Comparison of ENCODE assay signal across 19 cellular contexts in the genomic region with DNA sequence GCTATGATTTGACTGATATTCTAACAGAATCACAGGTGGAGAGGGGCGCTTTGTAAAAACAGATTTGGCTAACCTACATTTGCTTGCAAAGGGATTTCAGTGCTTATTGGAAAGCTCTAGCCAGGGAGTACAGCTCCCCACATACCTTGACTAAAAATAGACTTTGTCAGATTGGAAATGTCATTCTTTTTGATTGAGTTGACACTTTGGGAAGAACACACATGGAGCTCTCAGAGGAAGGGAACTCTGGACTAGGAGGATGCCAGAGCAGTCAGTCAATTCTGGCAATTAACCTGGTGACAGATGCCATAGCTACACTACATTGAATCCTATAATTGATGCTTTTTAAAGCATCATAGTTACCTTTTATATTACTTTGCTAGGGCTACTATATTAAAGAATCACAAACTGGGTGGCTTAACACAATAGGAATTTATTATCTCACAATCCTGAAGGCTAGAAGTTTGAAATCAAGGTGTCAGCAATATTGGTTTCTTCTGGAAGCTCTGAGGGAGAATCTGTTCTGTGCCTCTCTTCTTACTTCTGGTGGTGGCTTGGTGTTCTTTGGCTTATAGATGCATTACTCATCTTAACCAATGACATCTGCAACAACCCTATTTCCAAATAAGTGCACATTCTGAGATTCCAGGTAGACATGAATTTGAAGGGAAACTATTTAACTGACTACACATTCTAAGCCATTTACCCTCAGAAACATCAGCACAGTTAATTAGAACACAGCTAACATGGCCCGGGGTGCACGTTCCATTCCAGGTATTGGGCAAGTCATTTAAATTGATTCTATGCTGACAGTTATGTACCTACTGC. TPM values are rescaled to one million over a fixed set of nuclear protein-coding genes. Genes with fewer than 3 reads are reported as not detected.
DNase-seq lines count a peak whose midpoint lies in the region; ATAC-seq, FAIRE-seq and TF ChIP-seq lines count a peak whose summit lies in the region.
"Had no signal": no experiment of that assay in that cellular context is flagged by ENCODE, and none has a peak within 500 bp of the region (broad histone marks: within the 10 kb centered on the region; RNA-seq: fewer than 3 reads in every experiment).

No MANE protein-coding gene starts in this region.

- no peak overlapping the region for H2AK9ac ChIP-seq in IMR-90 (replicated peaks; ENCODE audit: low read depth, low read length, poor library complexity)

- no CpG with 5 or more reads among the region's 3 CpGs for WGBS in IMR-90 (ENCODE audit: extremely low coverage in 2 of 2, insufficient read length in 1 of 2), 2 experiments

- H3K27ac ChIP-seq in IMR-90 (ENCODE audit: insufficient read depth, low read length), result no peak overlapping the region
- H3K27ac ChIP-seq in keratinocyte (ENCODE audit: control insufficient read depth, insufficient read depth, low read length), result no peak overlapping the region
- H3K27ac ChIP-seq: C4-2B, KMS-11 had no signal

- TF ChIP-seq CTCF in IMR-90 (conservative IDR thresholded peaks at IDR 0.05; ENCODE audit: low read depth, low read length) (no peak), keratinocyte (optimal IDR thresholded peaks at IDR 0.05 in 1 of 3, IDR thresholded peaks at IDR 0.05 in 1 of 3, conservative IDR thresholded peaks at IDR 0.05 in 1 of 3; ENCODE audit: extremely low read depth in 1 of 3, insufficient read depth in 2 of 3, low read length in 3 of 3) (no peak), natural killer cell (IDR thresholded peaks at IDR 0.05) (no peak)

- DNase-seq in NCI-H82 (lab: John Stamatoyannopoulos, UW), result peak; percentile 31
- no peak for DNase-seq in NCI-H82 treated with DMSO at 0.1 percent for 48 hours (lab: John Stamatoyannopoulos, UW; ENCODE audit: unreplicated experiment)
- DNase-seq in IMR-90, result no peak
- peak; percentile 73 for DNase-seq in cerebellum (ENCODE audit: low spot score)
- no peak for DNase-seq in keratinocyte (ENCODE audit: low read depth, low spot score)
- no peak for DNase-seq in natural killer cell
- DNase-seq in GM03348 (ENCODE audit: low spot score), result no peak
- DNase-seq: HFFc6, MG63, NCI-H1092 treated with DMSO at 0.1 percent for 48 hours, NCI-H187, NCI-H526 treated with DMSO at 0.1 percent for 48 hours, PC-3 had no signal

- H3K56ac ChIP-seq in IMR-90 (ENCODE audit: extremely low read depth, insufficient read depth, low read length), result no peak overlapping the region

- H3K4me1 ChIP-seq in IMR-90 (ENCODE audit: control insufficient read depth, insufficient read depth, low read length), result no peaks in the 10 kb centered on the region
- peaks cover 9% of the 10 kb centered on the region for H3K4me1 ChIP-seq in keratinocyte (ENCODE audit: control insufficient read depth, extremely low read depth, insufficient read depth, low read length)

- H3K79me2 ChIP-seq in keratinocyte (ENCODE audit: control insufficient read depth, insufficient read depth, low read length), result no peaks in the 10 kb centered on the region

- TF ChIP-seq POLR2A in IMR-90 (IDR thresholded peaks at IDR 0.05; ENCODE audit: low read depth, low read length), result no peak

- no peak for TF ChIP-seq RAD21 in IMR-90 (IDR thresholded peaks at IDR 0.05; ENCODE audit: low read length)

- peak; percentile 13 for FAIRE-seq in keratinocyte (lab: Jason Lieb, UNC)
- FAIRE-seq: G401.6, GM12892, H1 had no signal

- H3K4me1 Mint-ChIP-seq in natural killer cell, result no peaks in the 10 kb centered on the region

- no peak overlapping the region for H3K14ac ChIP-seq in IMR-90 (replicated peaks; ENCODE audit: low read depth, low read length)

- H2BK20ac ChIP-seq in IMR-90 (ENCODE audit: low read depth, low read length), result peak overlapping the region; percentile 10; the same call in 1 of the 2 replicates

- POLR2A ChIA-PET in IMR-90 (lab: Charles Lee; ENCODE audit: unreplicated experiment), result no interaction called here

- intact Hi-C loops in IMR-90 (cut with micrococcal nuclease), result no loop called here
- intact Hi-C loops in natural killer cell (cut with micrococcal nuclease), result no loop called here

- no TSS peak for BruUV-seq in IMR-90 (replicated peaks; lab: Mats Ljungman, UMichigan)

- peaks cover 0 to 2% of the 10 kb centered on the region in 2 experiments; a peak in 1 of 4 replicates for H3K79me1 ChIP-seq in IMR-90 (ENCODE audit: low read depth in 1 of 2, low read length in 2 of 2)

- H3K36me3 ChIP-seq in IMR-90 (ENCODE audit: control insufficient read depth, insufficient read depth, low read length) (no peaks in the 10 kb centered on the region), keratinocyte (ENCODE audit: control insufficient read depth in 2 of 2, extremely low read depth in 1 of 2, insufficient read depth in 2 of 2, low read length in 2 of 2) (no peaks in the 10 kb centered on the region)
- H3K36me3 ChIP-seq: MG63 had no signal

- peaks cover 5 to 9% of the 10 kb centered on the region in 2 donors for H3K27me3 Mint-ChIP-seq in natural killer cell (ENCODE audit: low read depth in 2 of 2)

- H2BK5ac ChIP-seq in IMR-90 (ENCODE audit: low read depth, low read length, poor library complexity, severe bottlenecking), result no peak overlapping the region

- H3K4ac ChIP-seq in IMR-90 (ENCODE audit: low read depth, low read length), result no peak overlapping the region

- H3K9me3 ChIP-seq in IMR-90 (ENCODE audit: control insufficient read depth, insufficient read depth, low read length), result no peaks in the 10 kb centered on the region
- H3K9me3 ChIP-seq in keratinocyte (ENCODE audit: control insufficient read depth, low read depth, low read length), result no peaks in the 10 kb centered on the region
- H3K9me3 ChIP-seq: MG63 had no signal

- no peak overlapping the region for H4K91ac ChIP-seq in IMR-90 (ENCODE audit: insufficient read depth, low read depth, low read length)

- no peak overlapping the region for H4K5ac ChIP-seq in IMR-90 (ENCODE audit: low read depth, low read length)

- H3K27ac Mint-ChIP-seq in natural killer cell, result no peak overlapping the region
- H3K27ac Mint-ChIP-seq: HFFc6 had no signal

- H3K18ac ChIP-seq in IMR-90 (ENCODE audit: low read depth, low read length), result no peak overlapping the region

- peak overlapping the region; percentile 37; the same call in 1 of the 3 replicates for H2BK15ac ChIP-seq in IMR-90 (ENCODE audit: low read depth, low read length)

- H2AFZ ChIP-seq in IMR-90 (replicated peaks; ENCODE audit: low read length, poor library complexity) (no peak overlapping the region), keratinocyte (ENCODE audit: control insufficient read depth, low read length) (no peak overlapping the region)

- in situ Hi-C loops in IMR-90 (cut with MboI; ENCODE audit: low sequenced_read_pairs), result no loop called here

- no peaks in the 10 kb centered on the region for H3K9me3 Mint-ChIP-seq in natural killer cell
- H3K9me3 Mint-ChIP-seq: HFFc6 had no signal

- no peak overlapping the region for H3K4me3 Mint-ChIP-seq in natural killer cell
- H3K4me3 Mint-ChIP-seq: HFFc6 had no signal

- peak overlapping the region; percentile 46; the same call in 1 of the 2 replicates for H2BK120ac ChIP-seq in IMR-90 (ENCODE audit: low read depth, low read length)

- H3K4me3 ChIP-seq in IMR-90 (ENCODE audit: insufficient read depth, low read depth, low read length) (no peak overlapping the region), keratinocyte (ENCODE audit: control insufficient read depth in 2 of 3, extremely low read depth in 1 of 3, insufficient read depth in 2 of 3, low read depth in 1 of 3, low read length in 3 of 3) (no peak overlapping the region)
- H3K4me3 ChIP-seq: MG63 had no signal

- H3K36me3 Mint-ChIP-seq in natural killer cell, result no peaks in the 10 kb centered on the region

- no peak overlapping the region for H3K23ac ChIP-seq in IMR-90 (ENCODE audit: low read depth, low read length)

- dilution Hi-C loops in IMR-90 (cut with HindIII; ENCODE audit: low sequenced_read_pairs, unreplicated experiment) (no loop called here), keratinocyte (cut with MboI; ENCODE audit: extremely low pct_ligation_motif_present, low sequenced_read_pairs) (no loop called here)

- H3K4me2 ChIP-seq in IMR-90 (ENCODE audit: low read depth, low read length), result no peak overlapping the region
- H3K4me2 ChIP-seq in keratinocyte (ENCODE audit: control insufficient read depth, extremely low read depth, insufficient read depth, low read depth, low read length), result no peak overlapping the region
- H3K4me2 ChIP-seq: KMS-11 had no signal

- H4K20me1 ChIP-seq in IMR-90 (ENCODE audit: insufficient read depth, low read length) (no peaks in the 10 kb centered on the region), keratinocyte (ENCODE audit: control insufficient read depth, extremely low read depth, insufficient read depth, low read length) (no peaks in the 10 kb centered on the region)

- H3K9me1 ChIP-seq in IMR-90 (ENCODE audit: insufficient read depth, low read length), result 0 out of 2 replicates have a peak, but pooled peaks cover 3% of the 10 kb centered on the region
- H3K9me1 ChIP-seq in keratinocyte (ENCODE audit: control insufficient read depth, extremely low read depth, insufficient read depth, low read length), result no peaks in the 10 kb centered on the region

- no peak overlapping the region for H4K8ac ChIP-seq in IMR-90 (ENCODE audit: low read depth in 2 of 2, low read length in 2 of 2)

- H3K27me3 ChIP-seq in IMR-90 (ENCODE audit: control insufficient read depth, insufficient read depth, low read length) (no peaks in the 10 kb centered on the region), keratinocyte (ENCODE audit: control insufficient read depth, extremely low read depth, insufficient read depth, low read length) (no peaks in the 10 kb centered on the region)
- H3K27me3 ChIP-seq: MG63 had no signal

- CTCF ChIA-PET in IMR-90 (lab: Yijun Ruan, JAX), result interaction anchor here (0.6 to 1.4 kb wide), 6 partner anchors 9 to 175 kb away, joined by 3 to 9 read pairs (median 3); no protein-coding TSS in a partner anchor

- H2AK5ac ChIP-seq in IMR-90 (ENCODE audit: low read depth, low read length), result no peak overlapping the region

- H3K9ac ChIP-seq in IMR-90 (ENCODE audit: low read depth, low read length) (no peak overlapping the region), keratinocyte (ENCODE audit: control insufficient read depth, extremely low read depth, insufficient read depth, low read length) (no peak overlapping the region)
- H3K9ac ChIP-seq: KMS-11 had no signal

- ATAC-seq in IMR-90 (ENCODE audit: low read depth), result no peak
- ATAC-seq in natural killer cell, result no peak
- no peak for ATAC-seq in GM19351 (IDR thresholded peaks at IDR 0.05; ENCODE audit: unreplicated experiment)
- ATAC-seq: PC-3 had no signal

RNA-seq across cellular contexts. Expression of a gene that starts 8.4 kb away (rescaled TPM):
- total RNA-seq in IMR-90 (2012; rRNA removed) (9.5 and 13.1 TPM in 2 replicates), cerebellum (65.6 TPM), natural killer cell (10 to 100 TPM; 59.1 to 85.0 (median 61.9) TPM)
- polyA plus RNA-seq in IMR-90 (2012; rRNA removed) (6.5 and 8.9 TPM in 2 replicates), keratinocyte (24.8 to 26.6 TPM (median 26.3 TPM) in 3 replicates)
- polyA plus RNA-seq in IMR-90 (2012; cell fraction: cytosol; rRNA removed), result 2.2 and 2.7 TPM in 2 replicates
- 3.0 and 9.7 TPM in 2 replicates for polyA plus RNA-seq in IMR-90 (2012; cell fraction: nucleus; rRNA removed; ENCODE audit: low replicate concordance)
- polyA plus RNA-seq in keratinocyte (2011; ENCODE audit: low read depth), result 10.8 TPM
- polyA plus RNA-seq in keratinocyte (2011; cell fraction: cytosol; rRNA removed), result 12.7 and 23.9 TPM in 2 replicates
- polyA plus RNA-seq in keratinocyte (2011; cell fraction: nucleus; rRNA removed), result 40.0 and 44.5 TPM in 2 replicates
- polyA plus RNA-seq in keratinocyte (2012; ENCODE audit: low replicate concordance), result 18.3 and 18.8 TPM in 2 replicates
- 19.3 to 59.5 TPM (median 46.1 TPM) in 3 replicates for polyA minus RNA-seq in keratinocyte
- polyA minus RNA-seq in keratinocyte (2011; cell fraction: cytosol; rRNA and poly(A)+ RNA removed), result 14.4 TPM
- polyA minus RNA-seq in keratinocyte (2011; cell fraction: nucleus; rRNA and poly(A)+ RNA removed), result 48.5 and 93.5 TPM in 2 replicates

Comparison
In these comparisons a context has a peak if more than half of its experiments do, and no peak if none do; other contexts are left out.
1. DNase-seq: peak in NCI-H82 (single experiment) and cerebellum (single experiment); none in NCI-H82 treated with DMSO at 0.1 percent for 48 hours (single experiment), IMR-90 (single experiment), keratinocyte (single experiment), natural killer cell (single experiment) and GM03348 (single experiment).